Comparison of ENCODE assay signal across 27 cellular contexts in the genomic region with DNA sequence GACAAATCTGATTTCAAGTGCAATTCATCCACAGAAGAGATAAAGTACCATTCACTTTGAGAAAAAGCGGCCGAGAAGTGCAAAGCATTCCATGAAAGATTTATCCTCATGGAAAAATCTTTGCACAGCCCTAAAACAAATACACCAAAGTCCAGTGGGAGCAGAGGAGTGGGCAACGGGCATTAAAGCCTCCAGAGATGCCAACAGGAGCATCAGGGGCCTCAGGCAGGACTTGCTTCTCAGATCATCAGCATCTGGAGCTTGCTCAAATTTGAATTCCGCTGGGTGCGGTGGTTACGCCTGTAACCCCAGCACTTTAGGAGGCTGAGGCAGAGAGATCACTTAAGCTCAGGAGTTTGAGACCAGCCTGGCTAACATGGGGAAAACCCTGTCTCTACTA.
"Had no signal": no experiment of that assay in that cellular context is flagged by ENCODE, and none has a peak within 500 bp of the region (broad histone marks: within the 10 kb centered on the region; RNA-seq: fewer than 3 reads in every experiment).

No MANE protein-coding gene starts in this region.

- H3K27ac ChIP-seq: ascending aorta, breast epithelium, cardiac muscle cell, colonic mucosa, esophagus muscularis mucosa, foreskin keratinocyte, gastrocnemius medialis had no signal

- ATAC-seq: activated naive CD4-positive, alpha-beta T cell treated with anti-CD3 and anti-CD28 coated beads, Interleukin-2, amount 50 U/mL, for 72 hours; activated T-cell treated with anti-CD3 and anti-CD28 coated beads, Interleukin-2, amount 50 U/mL, for 72 hours; foreskin keratinocyte; gastrocnemius medialis; heart left ventricle; WTC11 had no signal

- H3K36me3 ChIP-seq: breast epithelium, colonic mucosa, gastrocnemius medialis had no signal

- H3K4me3 ChIP-seq: ascending aorta, breast epithelium, cardiac muscle cell, colonic mucosa, esophagus muscularis mucosa, gastrocnemius medialis, heart left ventricle had no signal

- H3K9me3 ChIP-seq: ascending aorta, breast epithelium, colonic mucosa, esophagus muscularis mucosa, gastrocnemius medialis, heart left ventricle had no signal

- DNase-seq: activated CD4-positive, alpha-beta memory T cell treated with anti-CD3 and anti-CD28 coated beads, Interleukin-2, amount 10 ng/mL, durations not matched to agents 7 days and 5 days; activated CD4-positive, alpha-beta T cell treated with anti-CD3 and anti-CD28 coated beads for 1 hour; activated CD4-positive, alpha-beta T cell treated with anti-CD3 and anti-CD28 coated beads for 4 hours; activated CD4-positive, alpha-beta T cell treated with anti-CD3 and anti-CD28 coated beads, Interleukin-2, amount 10 ng/mL, durations not matched to agents 7 days and 5 days; activated CD4-positive, alpha-beta T cell treated with anti-CD3 and anti-CD28 coated beads, Interleukin-2, amount 50 U/mL, for 4 hours; activated CD8-positive, alpha-beta memory T cell treated with anti-CD3 and anti-CD28 coated beads, Interleukin-2, amount 50 U/mL, for 48 hours; activated gamma-delta T cell; activated naive CD4-positive, alpha-beta T cell; activated naive CD4-positive, alpha-beta T cell treated with anti-CD3 and anti-CD28 coated beads, Interleukin-2, amount 10 ng/mL, durations not matched to agents 7 days and 5 days; activated naive CD8-positive, alpha-beta T cell treated with anti-CD3 and anti-CD28 coated beads, Interleukin-2, amount 10 ng/mL, durations not matched to agents 7 days and 5 days; activated T-cell treated with anti-CD3 and anti-CD28 coated beads for 4 hours; activated T-cell treated with anti-CD3 and anti-CD28 coated beads, Interleukin-2, amount 50 U/mL, for 24 hours; activated T-cell treated with anti-CD3 and anti-CD28 coated beads, Interleukin-2, amount 50 U/mL, for 72 hours; central memory CD4-positive, alpha-beta T cell; cerebellar nuclear complex; colonic mucosa; effector CD8-positive, alpha-beta T cell; foreskin keratinocyte; gastrocnemius medialis; glutamatergic neuron; heart left ventricle had no signal

- H3K4me1 ChIP-seq: ascending aorta, breast epithelium, colonic mucosa had no signal

- H3K27me3 ChIP-seq: ascending aorta, breast epithelium, cardiac muscle cell, colonic mucosa, esophagus muscularis mucosa, foreskin keratinocyte, gastrocnemius medialis, heart left ventricle had no signal
